In genomic region chr10:114519756-114520288, GRCh38 we compare ENCODE assay signal across 10 cellular contexts.
DNase-seq lines count a peak whose midpoint lies in the region; ATAC-seq and TF ChIP-seq lines count a peak whose summit lies in the region.
"Had no signal": no experiment of that assay in that cellular context is flagged by ENCODE, and none has a peak within 500 bp of the region (broad histone marks: within the 10 kb centered on the region; RNA-seq: fewer than 3 reads in every experiment).

No MANE protein-coding gene starts in this region.

- H3K79me2 ChIP-seq in PC-3 (ENCODE audit: low read length) (peaks cover 52% of the 10 kb centered on the region), neural progenitor cell (ENCODE audit: low read depth) (peaks cover 96% of the 10 kb centered on the region)

- H3K9me2 ChIP-seq in PC-3 (replicated peaks; ENCODE audit: low read length): no peaks in the 10 kb centered on the region

- H3K4me3 Mint-ChIP-seq in CD4-positive, CD25-positive, alpha-beta regulatory T cell: peak overlapping the region in 3 of 4 donors; percentile 51 to 73 (median 73)
- no peak overlapping the region for H3K4me3 Mint-ChIP-seq in neural progenitor cell
- H3K4me3 Mint-ChIP-seq: natural killer cell treated with Interleukin-12 subunit alpha and Interleukin-12 subunit beta and Interleukin-15 and Interleukin-18, amount 100 ng/mL, for 72 hours had no signal

- H2AFZ ChIP-seq in PC-3 (ENCODE audit: low read length) (no peak overlapping the region), neural progenitor cell (replicated peaks) (no peak overlapping the region)

- H3K9ac ChIP-seq in PC-3 (ENCODE audit: low read length) (peak overlapping the region; percentile 65), neural progenitor cell (no peak overlapping the region)

- ATAC-seq in CD4-positive, CD25-positive, alpha-beta regulatory T cell (ENCODE audit: low read depth in 2 of 2): no peak
- ATAC-seq in PC-3 (peak; percentile 28; the same call in 1 of the 2 replicates), sciatic nerve (peak; percentile 6)
- ATAC-seq: natural killer cell treated with Interleukin-12 subunit alpha and Interleukin-12 subunit beta and Interleukin-15 and Interleukin-18, amount 100 ng/mL, for 72 hours had no signal

- H4K20me1 ChIP-seq in PC-3 (ENCODE audit: low read length) (no peaks in the 10 kb centered on the region), neural progenitor cell (ENCODE audit: low read depth) (peaks cover 14% of the 10 kb centered on the region)

- peaks cover 31% of the 10 kb centered on the region for H3K36me3 Mint-ChIP-seq in CD4-positive, CD25-positive, alpha-beta regulatory T cell
- H3K36me3 Mint-ChIP-seq in neural progenitor cell: peaks cover 2% of the 10 kb centered on the region
- H3K36me3 Mint-ChIP-seq: natural killer cell treated with Interleukin-12 subunit alpha and Interleukin-12 subunit beta and Interleukin-15 and Interleukin-18, amount 100 ng/mL, for 72 hours had no signal

- H3K4me3 ChIP-seq in CD4-positive, CD25-positive, alpha-beta regulatory T cell (ENCODE audit: low read depth, low read length): peak overlapping the region; percentile 19
- H3K4me3 ChIP-seq in PC-3 (ENCODE audit: low read length) (no peak overlapping the region), esophagus (ENCODE audit: low read depth in 1 of 2, low read length in 2 of 2) (no peak overlapping the region), neural progenitor cell (no peak overlapping the region)

- BruUV-seq in PC-3 (replicated peaks; lab: Mats Ljungman, UMichigan): TSS peak; percentile 20

- H3F3A ChIP-seq in PC-3 (ENCODE audit: low read length, unreplicated experiment) (peaks cover 6% of the 10 kb centered on the region), neural progenitor cell (ENCODE audit: low read depth) (peaks cover 17% of the 10 kb centered on the region)

- peaks cover 32 to 99% (median 81%) of the 10 kb centered on the region in 4 donors for H3K4me1 Mint-ChIP-seq in CD4-positive, CD25-positive, alpha-beta regulatory T cell
- peaks cover 79% of the 10 kb centered on the region for H3K4me1 Mint-ChIP-seq in neural progenitor cell

- intact Hi-C loops in PC-3 (cut with micrococcal nuclease) (loop anchor here (2.0 kb wide), 1 partner anchor 25 kb away; no protein-coding TSS in a partner anchor), sciatic nerve (cut with DNase I) (loop anchor here (5.0 kb wide), 1 partner anchor 1797 kb away; no protein-coding TSS in a partner anchor)

- no peak overlapping the region for H3K27ac ChIP-seq in CD4-positive, CD25-positive, alpha-beta regulatory T cell (ENCODE audit: insufficient read depth, low read length, poor library complexity, severe bottlenecking)
- H3K27ac ChIP-seq in PC-3 (ENCODE audit: low read length): peak overlapping the region; percentile 93
- H3K27ac ChIP-seq in esophagus (ENCODE audit: low read depth in 2 of 2, low read length in 1 of 2): peak overlapping the region; percentile 96
- H3K27ac ChIP-seq in neural progenitor cell: no peak overlapping the region
- no peak overlapping the region for H3K27ac ChIP-seq in substantia nigra (ENCODE audit: low read depth, low read length, poor library complexity, severe bottlenecking)

- POLR2A ChIA-PET in PC-3 (lab: Charles Lee; ENCODE audit: unreplicated experiment): no interaction called here

- DNase-seq in CD4-positive, CD25-positive, alpha-beta regulatory T cell: no peak
- DNase-seq in PC-3 (peak; percentile 18), sciatic nerve (ENCODE audit: low spot score) (no peak), neural progenitor cell (ENCODE audit: low spot score) (no peak), substantia nigra (lab: John Stamatoyannopoulos, UW) (no peak), SIG-M5 (lab: John Stamatoyannopoulos, UW) (no peak)
- no peak for DNase-seq in activated effector memory CD4-positive, alpha-beta T cell treated with anti-CD3 and anti-CD28 coated beads, Interleukin-2, amount 50 U/mL, for 16 hours
- DNase-seq: NK-92 treated with Interleukin-12 subunit alpha and Interleukin-12 subunit beta, amount 100 ng/mL, for 24 hours had no signal

- peaks cover 48% of the 10 kb centered on the region for H3K4me1 ChIP-seq in CD4-positive, CD25-positive, alpha-beta regulatory T cell (ENCODE audit: control insufficient read depth, insufficient read depth, low read length, poor library complexity, severe bottlenecking)
- H3K4me1 ChIP-seq in PC-3 (ENCODE audit: insufficient read depth, low read length) (peaks cover 34% of the 10 kb centered on the region), esophagus (ENCODE audit: control insufficient read depth in 2 of 2, insufficient read depth in 2 of 2, low read length in 1 of 2) (peaks cover 0 to 19% of the 10 kb centered on the region in 2 donors), neural progenitor cell (peaks cover 80% of the 10 kb centered on the region)

- no peaks in the 10 kb centered on the region for H3K27me3 ChIP-seq in CD4-positive, CD25-positive, alpha-beta regulatory T cell (ENCODE audit: control insufficient read depth, insufficient read depth, low read length)
- no peaks in the 10 kb centered on the region for H3K27me3 ChIP-seq in PC-3 (ENCODE audit: low read length)
- H3K27me3 ChIP-seq in esophagus (ENCODE audit: control insufficient read depth in 1 of 2, insufficient read depth in 2 of 2, low read length in 2 of 2): no peaks in the 10 kb centered on the region
- H3K27me3 ChIP-seq in neural progenitor cell: no peaks in the 10 kb centered on the region

- no peaks in the 10 kb centered on the region for H3K9me3 ChIP-seq in CD4-positive, CD25-positive, alpha-beta regulatory T cell (ENCODE audit: control insufficient read depth in 2 of 2, low read length in 2 of 2)
- H3K9me3 ChIP-seq in PC-3 (ENCODE audit: low read length) (no peaks in the 10 kb centered on the region), esophagus (ENCODE audit: control insufficient read depth in 2 of 2, insufficient read depth in 1 of 2, low read depth in 1 of 2, low read length in 1 of 2) (no peaks in the 10 kb centered on the region), neural progenitor cell (ENCODE audit: low read depth) (no peaks in the 10 kb centered on the region)

- peak overlapping the region; percentile 65 to 81 (median 70) for H3K27ac Mint-ChIP-seq in CD4-positive, CD25-positive, alpha-beta regulatory T cell
- no peak overlapping the region for H3K27ac Mint-ChIP-seq in neural progenitor cell

- H3K36me3 ChIP-seq in CD4-positive, CD25-positive, alpha-beta regulatory T cell (ENCODE audit: control insufficient read depth, insufficient read depth, low read length): peaks cover 19% of the 10 kb centered on the region
- H3K36me3 ChIP-seq in PC-3 (ENCODE audit: low read depth, low read length) (no peaks in the 10 kb centered on the region), esophagus (ENCODE audit: control insufficient read depth in 2 of 2, insufficient read depth in 2 of 2, low read length in 1 of 2) (no peaks in the 10 kb centered on the region), neural progenitor cell (no peaks in the 10 kb centered on the region)

- WGBS in esophagus, 2 donors: 48 to 61% methylated on average over 2 of the region's 2 CpGs

- CTCF ChIA-PET in PC-3 (lab: Charles Lee): no interaction called here

- H3K27me3 Mint-ChIP-seq in CD4-positive, CD25-positive, alpha-beta regulatory T cell: no peaks in the 10 kb centered on the region
- H3K27me3 Mint-ChIP-seq in neural progenitor cell (ENCODE audit: insufficient read depth, low read depth): peaks cover 4% of the 10 kb centered on the region

- H3K4me2 ChIP-seq in PC-3 (ENCODE audit: low read length) (peak overlapping the region; percentile 87), neural progenitor cell (no peak overlapping the region)

- H3K9me3 Mint-ChIP-seq in CD4-positive, CD25-positive, alpha-beta regulatory T cell: no peaks in the 10 kb centered on the region
- H3K9me3 Mint-ChIP-seq in neural progenitor cell: no peaks in the 10 kb centered on the region
- H3K9me3 Mint-ChIP-seq: natural killer cell treated with Interleukin-12 subunit alpha and Interleukin-12 subunit beta and Interleukin-15 and Interleukin-18, amount 100 ng/mL, for 72 hours had no signal

- TF ChIP-seq CTCF in PC-3 (conservative IDR thresholded peaks at IDR 0.05; ENCODE audit: low read depth, low read length): no peak
- TF ChIP-seq CTCF in neural progenitor cell (IDR thresholded peaks at IDR 0.05): no peak

Comparison
In these comparisons a context has a peak if more than half of its experiments do, and no peak if none do; other contexts are left out.
1. ATAC-seq: peak in PC-3 (single experiment) and sciatic nerve (single experiment); none in CD4-positive, CD25-positive, alpha-beta regulatory T cell (0 of 2).
2. H3K27ac ChIP-seq: peak in PC-3 (single experiment) and esophagus (2 of 2); none in CD4-positive, CD25-positive, alpha-beta regulatory T cell (single experiment), neural progenitor cell (single experiment) and substantia nigra (single experiment).